In genomic region chr20:51767018-51767866, GRCh38 we compare ENCODE assay signal across 8 cellular contexts. TPM values are rescaled to one million over a fixed set of nuclear protein-coding genes. Genes with fewer than 3 reads are reported as not detected.
DNase-seq lines count a peak whose midpoint lies in the region; ATAC-seq and TF ChIP-seq lines count a peak whose summit lies in the region.

No MANE protein-coding gene starts in this region.

- WGBS in GM23248 (ENCODE audit: low coverage in 1 of 2, low lambda C conversion rate in 2 of 2, missing lambda C conversion rate in 2 of 2), 2 experiments: 2 to 4% methylated on average over 52 to 60 of the region's 60 CpGs

- H3K9ac ChIP-seq in GM23248: peak overlapping the region; percentile 85

- no peak for DNase-seq in AG04450 (ENCODE audit: low read depth, low spot score)
- DNase-seq in GM23248: peak; percentile 61
- DNase-seq in NCI-H510A (lab: John Stamatoyannopoulos, UW): peak; percentile 94
- DNase-seq in activated T-cell treated with anti-CD3 and anti-CD28 coated beads, Interleukin-2, amount 50 U/mL, for 48 hours: peak; percentile 63 to 74
- no peak for DNase-seq in fibroblast of villous mesenchyme (ENCODE audit: low read depth)
- peak in 1 of 9 donors; percentile 69 for DNase-seq in naive thymus-derived CD4-positive, alpha-beta T cell
- DNase-seq in stimulated activated naive CD8-positive, alpha-beta T cell treated with anti-CD3 and anti-CD28 coated beads, Interleukin-15, amount 100 ng/mL, for 72 hours: peak; percentile 33 to 58
- DNase-seq in NK-92 treated with Interleukin-12 subunit alpha and Interleukin-12 subunit beta, amount 100 ng/mL, for 24 hours (lab: John Stamatoyannopoulos, UW): no peak

- H3K4me2 ChIP-seq in GM23248 (ENCODE audit: unreplicated experiment): peak overlapping the region; percentile 99

- H4K20me1 ChIP-seq in GM23248 (ENCODE audit: insufficient read depth): no peaks in the 10 kb centered on the region

- POLR2A ChIA-PET in AG04450 (lab: Yijun Ruan, JAX): interaction anchor here (0.6 kb wide), 1 partner anchor 119 kb away, joined by 7 read pairs; no protein-coding TSS in a partner anchor
- POLR2A ChIA-PET in naive thymus-derived CD4-positive, alpha-beta T cell (lab: Charles Lee): no interaction called here

- H3K27me3 ChIP-seq in AG04450 (ENCODE audit: control insufficient read depth, insufficient read depth, low read length) (no peaks in the 10 kb centered on the region), GM23248 (replicated peaks; ENCODE audit: insufficient read depth) (no peaks in the 10 kb centered on the region)
- H3K27me3 ChIP-seq in naive thymus-derived CD4-positive, alpha-beta T cell (ENCODE audit: control insufficient read depth in 2 of 2, insufficient read depth in 2 of 2, low read length in 2 of 2): no peaks in the 10 kb centered on the region

- H3K4me3 ChIP-seq in AG04450 (ENCODE audit: low read depth, low read length): peak overlapping the region; percentile 86
- H3K4me3 ChIP-seq in GM23248: peak overlapping the region; percentile 82
- H3K4me3 ChIP-seq in fibroblast of villous mesenchyme (ENCODE audit: low read depth, low read length): peak overlapping the region; percentile 67
- H3K4me3 ChIP-seq in naive thymus-derived CD4-positive, alpha-beta T cell (ENCODE audit: low read length): peak overlapping the region; percentile 27

- peak; percentile 71 for ATAC-seq in naive thymus-derived CD4-positive, alpha-beta T cell
- ATAC-seq in stimulated activated naive CD8-positive, alpha-beta T cell treated with anti-CD3 and anti-CD28 coated beads, Interleukin-15, amount 100 ng/mL, for 72 hours: peak; percentile 90

- peaks cover 0 to 5% (median 0%) of the 10 kb centered on the region in 11 donors for H3K9me3 Mint-ChIP-seq in naive thymus-derived CD4-positive, alpha-beta T cell
- H3K9me3 Mint-ChIP-seq in stimulated activated naive CD8-positive, alpha-beta T cell treated with anti-CD3 and anti-CD28 coated beads, Interleukin-15, amount 100 ng/mL, for 72 hours: no peaks in the 10 kb centered on the region

- peak overlapping the region in 8 of 10 donors; percentile 17 to 76 (median 58) for H3K4me3 Mint-ChIP-seq in naive thymus-derived CD4-positive, alpha-beta T cell
- H3K4me3 Mint-ChIP-seq in stimulated activated naive CD8-positive, alpha-beta T cell treated with anti-CD3 and anti-CD28 coated beads, Interleukin-15, amount 100 ng/mL, for 72 hours: peak overlapping the region; percentile 71 to 77

- H3K79me2 ChIP-seq in GM23248 (ENCODE audit: insufficient read depth): peaks cover 16% of the 10 kb centered on the region

- H3K9me3 ChIP-seq in AG04450 (ENCODE audit: control insufficient read depth, insufficient read depth, low read length): no peaks in the 10 kb centered on the region
- no peaks in the 10 kb centered on the region for H3K9me3 ChIP-seq in GM23248 (ENCODE audit: low read depth)
- no peaks in the 10 kb centered on the region for H3K9me3 ChIP-seq in naive thymus-derived CD4-positive, alpha-beta T cell (ENCODE audit: control insufficient read depth in 2 of 3, low read length in 3 of 3)

- H3K4me1 Mint-ChIP-seq in naive thymus-derived CD4-positive, alpha-beta T cell: peaks cover 7 to 15% (median 9%) of the 10 kb centered on the region in 7 donors
- H3K4me1 Mint-ChIP-seq in stimulated activated naive CD8-positive, alpha-beta T cell treated with anti-CD3 and anti-CD28 coated beads, Interleukin-15, amount 100 ng/mL, for 72 hours: peaks cover 18% of the 10 kb centered on the region

- no peak overlapping the region for H3K27ac Mint-ChIP-seq in naive thymus-derived CD4-positive, alpha-beta T cell
- no peak overlapping the region for H3K27ac Mint-ChIP-seq in stimulated activated naive CD8-positive, alpha-beta T cell treated with anti-CD3 and anti-CD28 coated beads, Interleukin-15, amount 100 ng/mL, for 72 hours

- intact Hi-C loops in naive thymus-derived CD4-positive, alpha-beta T cell (cut with micrococcal nuclease): no loop called here

- no peaks in the 10 kb centered on the region for H3K9me2 ChIP-seq in GM23248 (ENCODE audit: insufficient read depth)

- CTCF ChIA-PET in AG04450 (lab: Charles Lee): interaction anchor here (1.1 kb wide), 1 partner anchor 317 kb away, joined by 3 read pairs; no protein-coding TSS in a partner anchor
- CTCF ChIA-PET in naive thymus-derived CD4-positive, alpha-beta T cell (lab: Charles Lee): no interaction called here

- in situ Hi-C loops in GM23248 (cut with MboI): no loop called here

- peaks cover 25% of the 10 kb centered on the region for H3F3A ChIP-seq in GM23248 (ENCODE audit: insufficient read depth)

- H3K27ac ChIP-seq in AG04450 (ENCODE audit: low read depth, low read length) (no peak overlapping the region), GM23248 (no peak overlapping the region)
- no peak overlapping the region for H3K27ac ChIP-seq in naive thymus-derived CD4-positive, alpha-beta T cell (ENCODE audit: low read depth, low read length)

- no peaks in the 10 kb centered on the region for H3K4me1 ChIP-seq in GM23248 (ENCODE audit: insufficient read depth)
- peaks cover 0 to 4% of the 10 kb centered on the region in 2 donors for H3K4me1 ChIP-seq in naive thymus-derived CD4-positive, alpha-beta T cell (ENCODE audit: control insufficient read depth in 2 of 2, insufficient read depth in 2 of 2, low read length in 2 of 2)

- H3K36me3 ChIP-seq in GM23248 (ENCODE audit: low read depth): no peaks in the 10 kb centered on the region
- no peaks in the 10 kb centered on the region for H3K36me3 ChIP-seq in naive thymus-derived CD4-positive, alpha-beta T cell (ENCODE audit: control insufficient read depth in 2 of 3, insufficient read depth in 3 of 3, low read length in 3 of 3)

- H3K27me3 Mint-ChIP-seq in naive thymus-derived CD4-positive, alpha-beta T cell: peaks cover 22 to 48% (median 28%) of the 10 kb centered on the region in 5 donors
- peaks cover 63% of the 10 kb centered on the region for H3K27me3 Mint-ChIP-seq in stimulated activated naive CD8-positive, alpha-beta T cell treated with anti-CD3 and anti-CD28 coated beads, Interleukin-15, amount 100 ng/mL, for 72 hours

- peaks cover 0 to 5% (median 4%) of the 10 kb centered on the region in 5 donors for H3K36me3 Mint-ChIP-seq in naive thymus-derived CD4-positive, alpha-beta T cell

- peak; percentile 48 for TF ChIP-seq CTCF in AG04450 (IDR thresholded peaks at IDR 0.05; ENCODE audit: low read depth, low read length)
- peak; percentile 27 for TF ChIP-seq CTCF in fibroblast of villous mesenchyme (IDR thresholded peaks at IDR 0.05; ENCODE audit: insufficient read depth, low read depth, low read length)

- H2AFZ ChIP-seq in GM23248: peak overlapping the region; percentile 92

RNA-seq across cellular contexts. Expression of gene ATP9A, which starts 0.9 kb away (rescaled TPM):
- 35.3 and 37.1 TPM in 2 replicates for polyA plus RNA-seq in AG04450 (2011; rRNA removed)
- polyA minus RNA-seq in AG04450 (2011; rRNA and poly(A)+ RNA removed): 95.4 and 107 TPM in 2 replicates
- 14.2 and 15.9 TPM in 2 replicates for total RNA-seq in GM23248 (2014; rRNA removed; shearing (Covaris generic))
- polyA plus RNA-seq in GM23248 (2016; fragmentation: Nextera tagmentation; extraction: Ambion mirVana): 6.7 and 6.9 TPM in 2 replicates
- total RNA-seq in fibroblast of villous mesenchyme: 6.9 and 9.3 TPM in 2 replicates
- 1 to 10 TPM in 2 of 5 experiments, under 1 TPM in 2, not detected in 1; 0.05 to 2.0 (median 0.83) TPM for total RNA-seq in naive thymus-derived CD4-positive, alpha-beta T cell
- polyA plus RNA-seq in naive thymus-derived CD4-positive, alpha-beta T cell: not detected

RNA-seq across cellular contexts. Expression of gene SALL4, which starts 35.1 kb away (rescaled TPM):
- polyA plus RNA-seq in AG04450 (2011; rRNA removed) (0.46 and 0.57 TPM in 2 replicates), GM23248 (2016; fragmentation: Nextera tagmentation; extraction: Ambion mirVana) (not detected in 2 replicates)
- 0.28 and 0.56 TPM in 2 replicates for polyA minus RNA-seq in AG04450 (2011; rRNA and poly(A)+ RNA removed)
- total RNA-seq in GM23248 (2014; rRNA removed; shearing (Covaris generic)): not detected in 2 replicates
- total RNA-seq in fibroblast of villous mesenchyme: 0.43 and 0.97 TPM in 2 replicates
- under 1 TPM in 3 of 5 experiments, not detected in 2; 0.15 to 0.32 (median 0.17) TPM for total RNA-seq in naive thymus-derived CD4-positive, alpha-beta T cell
- not detected for polyA plus RNA-seq in naive thymus-derived CD4-positive, alpha-beta T cell

Comparison
In these comparisons a context has a peak if more than half of its experiments do, and no peak if none do; other contexts are left out.
1. DNase-seq: peak in GM23248 (single experiment), NCI-H510A (single experiment), activated T-cell treated with anti-CD3 and anti-CD28 coated beads, Interleukin-2, amount 50 U/mL, for 48 hours (2 of 2) and stimulated activated naive CD8-positive, alpha-beta T cell treated with anti-CD3 and anti-CD28 coated beads, Interleukin-15, amount 100 ng/mL, for 72 hours (2 of 2); none in AG04450 (single experiment), fibroblast of villous mesenchyme (single experiment) and NK-92 treated with Interleukin-12 subunit alpha and Interleukin-12 subunit beta, amount 100 ng/mL, for 24 hours (single experiment).
2. H3K4me3 ChIP-seq: peak in every context shown above with its lines; median percentile 86 in AG04450; 82 in GM23248; 67 in fibroblast of villous mesenchyme; 27 in naive thymus-derived CD4-positive, alpha-beta T cell.